1 cellular context compared by ENCODE assay signal in genomic region chr18:57772387-57772799, GRCh38.
TF ChIP-seq lines count a peak whose summit lies in the region.

No MANE protein-coding gene starts in this region.

TF ChIP-seq in HepG2, 621 proteins besides CTCF, POLR2A, EP300 and RAD21 (continued from another document and continues in another):
- TF ChIP-seq E2F2 (CRISPR knock-in tag; IDR thresholded peaks at IDR 0.05; ENCODE audit: borderline replicate concordance) (peak; percentile 47; the same call in 1 of the 2 replicates), FOXK1 (CRISPR knock-in tag; IDR thresholded peaks at IDR 0.05; ENCODE audit: borderline replicate concordance, low read depth) (peak; percentile 83; the same call in 1 of the 2 replicates), NFKBIZ (CRISPR knock-in tag; IDR thresholded peaks at IDR 0.05) (peak; percentile 86; the same call in 1 of the 2 replicates), ZNF547 (CRISPR knock-in tag; IDR thresholded peaks at IDR 0.05) (no peak), ZIK1 (CRISPR knock-in tag; IDR thresholded peaks at IDR 0.05; ENCODE audit: borderline replicate concordance, low read depth) (peak; percentile 64; the same call in 1 of the 2 replicates), ATF5 (CRISPR knock-in tag; IDR thresholded peaks at IDR 0.05; ENCODE audit: low read depth) (no peak), RXRA (CRISPR knock-in tag; IDR thresholded peaks at IDR 0.05) (peak; percentile 93), ZBTB3 (CRISPR knock-in tag; IDR thresholded peaks at IDR 0.05; ENCODE audit: borderline replicate concordance, low read depth) (no peak), SRSF1 (optimal IDR thresholded peaks at IDR 0.05; ENCODE audit: low read depth, low read length) (no peak), MIXL1 (CRISPR knock-in tag; IDR thresholded peaks at IDR 0.05) (peak; percentile 48; the same call in 1 of the 2 replicates), GFI1 (CRISPR knock-in tag; IDR thresholded peaks at IDR 0.05; ENCODE audit: borderline replicate concordance) (no peak), ZNF329 (CRISPR knock-in tag; IDR thresholded peaks at IDR 0.05; ENCODE audit: low read depth) (no peak), ZNF780A (CRISPR knock-in tag; IDR thresholded peaks at IDR 0.05) (peak; percentile 96), LBX2 (CRISPR knock-in tag; IDR thresholded peaks at IDR 0.05; ENCODE audit: borderline replicate concordance) (no peak), SALL1 (CRISPR knock-in tag; IDR thresholded peaks at IDR 0.05) (peak; percentile 96), GMEB1 (CRISPR knock-in tag; IDR thresholded peaks at IDR 0.05; ENCODE audit: borderline replicate concordance) (peak; percentile 27; the same call in 1 of the 2 replicates), ZNF160 (CRISPR knock-in tag; IDR thresholded peaks at IDR 0.05) (0 out of 2 replicates have a peak, but pooled peaks have one; percentile 48), SRY (CRISPR knock-in tag; IDR thresholded peaks at IDR 0.05) (0 out of 2 replicates have a peak, but pooled peaks have one; percentile 39), CBX1 (IDR thresholded peaks at IDR 0.05; ENCODE audit: low read depth) (peak; percentile 40), ZBTB10 (CRISPR knock-in tag; IDR thresholded peaks at IDR 0.05; ENCODE audit: borderline replicate concordance) (no peak), SATB2 (CRISPR knock-in tag; IDR thresholded peaks at IDR 0.05) (no peak), NR2F2 (IDR thresholded peaks at IDR 0.05; ENCODE audit: borderline replicate concordance, low read depth) (no peak), ZNF580 (CRISPR knock-in tag; IDR thresholded peaks at IDR 0.05; ENCODE audit: borderline replicate concordance, low read depth) (peak; percentile 73; the same call in 1 of the 2 replicates), KAT8 (CRISPR knock-in tag; IDR thresholded peaks at IDR 0.05) (peak; percentile 54; the same call in 1 of the 2 replicates), XBP1 (CRISPR knock-in tag; IDR thresholded peaks at IDR 0.05) (peak; percentile 72; the same call in 1 of the 2 replicates), ZNF180 (CRISPR knock-in tag; IDR thresholded peaks at IDR 0.05; ENCODE audit: borderline replicate concordance, low read depth) (no peak), SAFB2 (CRISPR knock-in tag; IDR thresholded peaks at IDR 0.05; ENCODE audit: borderline replicate concordance, low read depth) (no peak), DRAP1 (CRISPR knock-in tag; IDR thresholded peaks at IDR 0.05) (0 out of 2 replicates have a peak, but pooled peaks have one; percentile 34), NPAS2 (CRISPR knock-in tag; IDR thresholded peaks at IDR 0.05; ENCODE audit: borderline replicate concordance) (no peak), HES4 (CRISPR knock-in tag; IDR thresholded peaks at IDR 0.05; ENCODE audit: borderline replicate concordance) (no peak), SIX4 (CRISPR knock-in tag; IDR thresholded peaks at IDR 0.05) (no peak), ZNF136 (CRISPR knock-in tag; IDR thresholded peaks at IDR 0.05; ENCODE audit: low read depth) (peak; percentile 58; the same call in 1 of the 2 replicates)
- TF ChIP-seq, protein P1, sequence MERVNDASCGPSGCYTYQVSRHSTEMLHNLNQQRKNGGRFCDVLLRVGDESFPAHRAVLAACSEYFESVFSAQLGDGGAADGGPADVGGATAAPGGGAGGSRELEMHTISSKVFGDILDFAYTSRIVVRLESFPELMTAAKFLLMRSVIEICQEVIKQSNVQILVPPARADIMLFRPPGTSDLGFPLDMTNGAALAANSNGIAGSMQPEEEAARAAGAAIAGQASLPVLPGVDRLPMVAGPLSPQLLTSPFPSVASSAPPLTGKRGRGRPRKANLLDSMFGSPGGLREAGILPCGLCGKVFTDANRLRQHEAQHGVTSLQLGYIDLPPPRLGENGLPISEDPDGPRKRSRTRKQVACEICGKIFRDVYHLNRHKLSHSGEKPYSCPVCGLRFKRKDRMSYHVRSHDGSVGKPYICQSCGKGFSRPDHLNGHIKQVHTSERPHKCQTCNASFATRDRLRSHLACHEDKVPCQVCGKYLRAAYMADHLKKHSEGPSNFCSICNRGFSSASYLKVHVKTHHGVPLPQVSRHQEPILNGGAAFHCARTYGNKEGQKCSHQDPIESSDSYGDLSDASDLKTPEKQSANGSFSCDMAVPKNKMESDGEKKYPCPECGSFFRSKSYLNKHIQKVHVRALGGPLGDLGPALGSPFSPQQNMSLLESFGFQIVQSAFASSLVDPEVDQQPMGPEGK (CRISPR knock-in tag; IDR thresholded peaks at IDR 0.05): 0 out of 2 replicates have a peak, but pooled peaks have one; percentile 29
- TF ChIP-seq, protein P2, sequence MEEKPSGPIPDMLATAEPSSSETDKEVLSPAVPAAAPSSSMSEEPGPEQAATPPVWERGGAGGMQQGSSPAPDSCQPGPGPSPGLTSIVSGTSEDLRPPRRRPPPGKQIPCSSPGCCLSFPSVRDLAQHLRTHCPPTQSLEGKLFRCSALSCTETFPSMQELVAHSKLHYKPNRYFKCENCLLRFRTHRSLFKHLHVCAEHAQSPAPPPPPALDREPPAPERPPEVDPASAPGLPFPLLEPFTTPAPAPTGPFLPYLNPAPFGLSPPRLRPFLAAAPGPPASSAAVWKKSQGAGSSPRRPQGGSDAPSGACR (CRISPR knock-in tag; IDR thresholded peaks at IDR 0.05): peak; percentile 74; the same call in 1 of the 2 replicates
- TF ChIP-seq, protein P3, sequence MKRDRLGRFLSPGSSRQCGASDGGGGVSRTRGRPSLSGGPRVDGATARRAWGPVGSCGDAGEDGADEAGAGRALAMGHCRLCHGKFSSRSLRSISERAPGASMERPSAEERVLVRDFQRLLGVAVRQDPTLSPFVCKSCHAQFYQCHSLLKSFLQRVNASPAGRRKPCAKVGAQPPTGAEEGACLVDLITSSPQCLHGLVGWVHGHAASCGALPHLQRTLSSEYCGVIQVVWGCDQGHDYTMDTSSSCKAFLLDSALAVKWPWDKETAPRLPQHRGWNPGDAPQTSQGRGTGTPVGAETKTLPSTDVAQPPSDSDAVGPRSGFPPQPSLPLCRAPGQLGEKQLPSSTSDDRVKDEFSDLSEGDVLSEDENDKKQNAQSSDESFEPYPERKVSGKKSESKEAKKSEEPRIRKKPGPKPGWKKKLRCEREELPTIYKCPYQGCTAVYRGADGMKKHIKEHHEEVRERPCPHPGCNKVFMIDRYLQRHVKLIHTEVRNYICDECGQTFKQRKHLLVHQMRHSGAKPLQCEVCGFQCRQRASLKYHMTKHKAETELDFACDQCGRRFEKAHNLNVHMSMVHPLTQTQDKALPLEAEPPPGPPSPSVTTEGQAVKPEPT (CRISPR knock-in tag; IDR thresholded peaks at IDR 0.05; ENCODE audit: low read depth): 0 out of 2 replicates have a peak, but pooled peaks have one; percentile 20
- TF ChIP-seq, protein P4, sequence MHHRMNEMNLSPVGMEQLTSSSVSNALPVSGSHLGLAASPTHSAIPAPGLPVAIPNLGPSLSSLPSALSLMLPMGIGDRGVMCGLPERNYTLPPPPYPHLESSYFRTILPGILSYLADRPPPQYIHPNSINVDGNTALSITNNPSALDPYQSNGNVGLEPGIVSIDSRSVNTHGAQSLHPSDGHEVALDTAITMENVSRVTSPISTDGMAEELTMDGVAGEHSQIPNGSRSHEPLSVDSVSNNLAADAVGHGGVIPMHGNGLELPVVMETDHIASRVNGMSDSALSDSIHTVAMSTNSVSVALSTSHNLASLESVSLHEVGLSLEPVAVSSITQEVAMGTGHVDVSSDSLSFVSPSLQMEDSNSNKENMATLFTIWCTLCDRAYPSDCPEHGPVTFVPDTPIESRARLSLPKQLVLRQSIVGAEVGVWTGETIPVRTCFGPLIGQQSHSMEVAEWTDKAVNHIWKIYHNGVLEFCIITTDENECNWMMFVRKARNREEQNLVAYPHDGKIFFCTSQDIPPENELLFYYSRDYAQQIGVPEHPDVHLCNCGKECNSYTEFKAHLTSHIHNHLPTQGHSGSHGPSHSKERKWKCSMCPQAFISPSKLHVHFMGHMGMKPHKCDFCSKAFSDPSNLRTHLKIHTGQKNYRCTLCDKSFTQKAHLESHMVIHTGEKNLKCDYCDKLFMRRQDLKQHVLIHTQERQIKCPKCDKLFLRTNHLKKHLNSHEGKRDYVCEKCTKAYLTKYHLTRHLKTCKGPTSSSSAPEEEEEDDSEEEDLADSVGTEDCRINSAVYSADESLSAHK (CRISPR knock-in tag; IDR thresholded peaks at IDR 0.05; ENCODE audit: borderline replicate concordance): no peak
- TF ChIP-seq, protein P5, sequence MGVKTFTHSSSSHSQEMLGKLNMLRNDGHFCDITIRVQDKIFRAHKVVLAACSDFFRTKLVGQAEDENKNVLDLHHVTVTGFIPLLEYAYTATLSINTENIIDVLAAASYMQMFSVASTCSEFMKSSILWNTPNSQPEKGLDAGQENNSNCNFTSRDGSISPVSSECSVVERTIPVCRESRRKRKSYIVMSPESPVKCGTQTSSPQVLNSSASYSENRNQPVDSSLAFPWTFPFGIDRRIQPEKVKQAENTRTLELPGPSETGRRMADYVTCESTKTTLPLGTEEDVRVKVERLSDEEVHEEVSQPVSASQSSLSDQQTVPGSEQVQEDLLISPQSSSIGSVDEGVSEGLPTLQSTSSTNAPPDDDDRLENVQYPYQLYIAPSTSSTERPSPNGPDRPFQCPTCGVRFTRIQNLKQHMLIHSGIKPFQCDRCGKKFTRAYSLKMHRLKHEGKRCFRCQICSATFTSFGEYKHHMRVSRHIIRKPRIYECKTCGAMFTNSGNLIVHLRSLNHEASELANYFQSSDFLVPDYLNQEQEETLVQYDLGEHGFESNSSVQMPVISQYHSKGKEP (CRISPR knock-in tag; IDR thresholded peaks at IDR 0.05): no peak
- TF ChIP-seq, protein P6, sequence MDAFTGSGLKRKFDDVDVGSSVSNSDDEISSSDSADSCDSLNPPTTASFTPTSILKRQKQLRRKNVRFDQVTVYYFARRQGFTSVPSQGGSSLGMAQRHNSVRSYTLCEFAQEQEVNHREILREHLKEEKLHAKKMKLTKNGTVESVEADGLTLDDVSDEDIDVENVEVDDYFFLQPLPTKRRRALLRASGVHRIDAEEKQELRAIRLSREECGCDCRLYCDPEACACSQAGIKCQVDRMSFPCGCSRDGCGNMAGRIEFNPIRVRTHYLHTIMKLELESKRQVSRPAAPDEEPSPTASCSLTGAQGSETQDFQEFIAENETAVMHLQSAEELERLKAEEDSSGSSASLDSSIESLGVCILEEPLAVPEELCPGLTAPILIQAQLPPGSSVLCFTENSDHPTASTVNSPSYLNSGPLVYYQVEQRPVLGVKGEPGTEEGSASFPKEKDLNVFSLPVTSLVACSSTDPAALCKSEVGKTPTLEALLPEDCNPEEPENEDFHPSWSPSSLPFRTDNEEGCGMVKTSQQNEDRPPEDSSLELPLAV (CRISPR knock-in tag; conservative IDR thresholded peaks at IDR 0.05; ENCODE audit: low read depth): no peak
